In genomic region chr15:65304393-65305143, GRCh38 we compare ENCODE assay signal across 8 cellular contexts.
DNase-seq lines count a peak whose midpoint lies in the region; ATAC-seq lines count a peak whose summit lies in the region.

RNU5B-1 (plus strand) TSS chr15:65304677.

- peak within 1 kb of the TSS; percentile 96 for H3K27ac ChIP-seq in cingulate gyrus (ENCODE audit: low read depth, low read length)

- ATAC-seq in GM18907 (IDR thresholded peaks at IDR 0.05; ENCODE audit: unreplicated experiment) (peak; percentile 69), HG03159 (IDR thresholded peaks at IDR 0.05; ENCODE audit: unreplicated experiment) (peak; percentile 64)
- ATAC-seq in activated CD4-positive, CD25-positive, alpha-beta regulatory T cell treated with anti-CD3 and anti-CD28 coated beads, Interleukin-2, amount 50 U/mL, for 24 hours, result peak; percentile 77 to 79

- peak; percentile 91 for DNase-seq in AG20443 (ENCODE audit: low spot score)
- DNase-seq in NCI-H345 (lab: John Stamatoyannopoulos, UW), result peak; percentile 81
- peak; percentile 100 for DNase-seq in kidney tubule cell (ENCODE audit: low spot score)
- peak; percentile 49 to 60 for DNase-seq in stimulated activated CD4-positive, alpha-beta T cell treated with anti-CD3 and anti-CD28 coated beads, Interleukin-1b, Interleukin-23, amount 100 ng/mL, for 1 hour (ENCODE audit: low read depth in 2 of 2)

Comparison
In these comparisons a context has a peak if more than half of its experiments do, and no peak if none do; other contexts are left out.
1. Peak in every context shown above with its lines: DNase-seq, ATAC-seq and H3K27ac ChIP-seq.